20 cellular contexts compared by ENCODE assay signal in genomic region chr21:45168522-45168921, GRCh38.
A peak's percentile ranks its signal among the peaks of the same experiment; 100 is the strongest.
DNase-seq lines count a peak whose midpoint lies in the region; ATAC-seq and TF ChIP-seq lines count a peak whose summit lies in the region.
"Had no signal": no experiment of that assay in that cellular context is flagged by ENCODE, and none has a peak within 500 bp of the region (broad histone marks: within the 10 kb centered on the region; RNA-seq: fewer than 3 reads in every experiment).

No MANE protein-coding gene starts in this region.

- no peaks in the 10 kb centered on the region for H3K36me3 ChIP-seq in CD8-positive, alpha-beta memory T cell (ENCODE audit: insufficient read depth, low read length)
- H3K36me3 ChIP-seq in ascending aorta (peaks cover 5 to 24% of the 10 kb centered on the region in 2 donors), gastroesophageal sphincter (peaks cover 0 to 22% of the 10 kb centered on the region in 2 donors), skeletal muscle satellite cell (ENCODE audit: insufficient read depth, low read length) (peaks cover 19% of the 10 kb centered on the region)
- H3K36me3 ChIP-seq: MG63, SJSA1 had no signal

- H3K27me3 ChIP-seq in CD8-positive, alpha-beta memory T cell (ENCODE audit: insufficient read depth, low read length, poor library complexity, severe bottlenecking), result no peaks in the 10 kb centered on the region
- H3K27me3 ChIP-seq in ascending aorta (no peaks in the 10 kb centered on the region), gastroesophageal sphincter (no peaks in the 10 kb centered on the region), skeletal muscle satellite cell (ENCODE audit: control insufficient read depth, insufficient read depth, low read length) (no peaks in the 10 kb centered on the region)
- H3K27me3 ChIP-seq: MG63, SJSA1 had no signal

- no peak for TF ChIP-seq CTCF in ascending aorta (IDR thresholded peaks at IDR 0.05)
- TF ChIP-seq CTCF in gastroesophageal sphincter (IDR thresholded peaks at IDR 0.05), result no peak
- no peak for TF ChIP-seq CTCF in mesothelial cell of epicardium (IDR thresholded peaks at IDR 0.05; ENCODE audit: unreplicated experiment)

- H3K9me3 ChIP-seq in CD8-positive, alpha-beta memory T cell (ENCODE audit: low read length), result no peaks in the 10 kb centered on the region
- no peaks in the 10 kb centered on the region for H3K9me3 ChIP-seq in ascending aorta
- no peaks in the 10 kb centered on the region for H3K9me3 ChIP-seq in gastroesophageal sphincter
- no peaks in the 10 kb centered on the region for H3K9me3 ChIP-seq in skeletal muscle satellite cell (replicated peaks; ENCODE audit: low read length)
- H3K9me3 ChIP-seq: MG63, SJSA1 had no signal

- H3K27ac Mint-ChIP-seq in CD8-positive, alpha-beta memory T cell, result peak overlapping the region in 5 of 8 donors; percentile 2 to 42 (median 15)
- H3K27ac Mint-ChIP-seq in mesothelial cell of epicardium, result no peak overlapping the region
- H3K27ac Mint-ChIP-seq: B cell had no signal

- H3K4me2 ChIP-seq in skeletal muscle satellite cell (ENCODE audit: low read length), result peak overlapping the region; percentile 66
- H3K4me2 ChIP-seq: PC-9 had no signal

- H3K9me3 Mint-ChIP-seq in CD8-positive, alpha-beta memory T cell, result no peaks in the 10 kb centered on the region
- H3K9me3 Mint-ChIP-seq in mesothelial cell of epicardium, result no peaks in the 10 kb centered on the region
- H3K9me3 Mint-ChIP-seq: CD4-positive, alpha-beta memory T cell had no signal

- no peak for DNase-seq in CD8-positive, alpha-beta memory T cell
- DNase-seq in ascending aorta (ENCODE audit: low spot score in 2 of 2) (no peak), mesothelial cell of epicardium (ENCODE audit: low spot score in 2 of 2, unreplicated experiment in 2 of 2) (no peak), HEK293T (ENCODE audit: extremely low spot score) (no peak), NOMO-1 treated with dmso at 0.1 percent for 144 hours (lab: John Stamatoyannopoulos, UW; ENCODE audit: unreplicated experiment) (no peak)
- DNase-seq: CD4-positive, alpha-beta memory T cell; GOT3; Karpas-422; MG63; NCI-H1092; NCI-H146; NCI-H2081; NCI-H510A; NCI-H82; PC-9 had no signal

- intact Hi-C loops in ascending aorta (cut with DNase I), result loop anchor here (10.0 kb wide), 1 partner anchor 276 kb away; no protein-coding TSS in a partner anchor

- H3K4me1 Mint-ChIP-seq in CD8-positive, alpha-beta memory T cell, result peaks cover 32 to 43% (median 37%) of the 10 kb centered on the region in 3 donors
- peaks cover 12% of the 10 kb centered on the region for H3K4me1 Mint-ChIP-seq in mesothelial cell of epicardium

- H3K4me3 Mint-ChIP-seq in CD8-positive, alpha-beta memory T cell, result no peak overlapping the region
- H3K4me3 Mint-ChIP-seq in mesothelial cell of epicardium, result no peak overlapping the region
- H3K4me3 Mint-ChIP-seq: B cell had no signal

- H3K9ac ChIP-seq in skeletal muscle satellite cell (ENCODE audit: low read depth, low read length), result peak overlapping the region; percentile 62

- no peak overlapping the region for H3K27ac ChIP-seq in CD8-positive, alpha-beta memory T cell (ENCODE audit: low read depth, low read length)
- H3K27ac ChIP-seq in ascending aorta, result peak overlapping the region; percentile 31 to 39
- peak overlapping the region in 3 of 4 donors; percentile 26 to 69 (median 67) for H3K27ac ChIP-seq in gastroesophageal sphincter
- H3K27ac ChIP-seq: PC-9, SJSA1 had no signal

- peaks cover 13% of the 10 kb centered on the region for H3K4me1 ChIP-seq in CD8-positive, alpha-beta memory T cell (ENCODE audit: insufficient read depth, low read length)
- H3K4me1 ChIP-seq in ascending aorta (peaks cover 2 to 38% of the 10 kb centered on the region in 2 donors), gastroesophageal sphincter (peaks cover 13 to 69% (median 18%) of the 10 kb centered on the region in 3 donors), skeletal muscle satellite cell (ENCODE audit: control insufficient read depth, insufficient read depth, low read length) (peaks cover 63% of the 10 kb centered on the region)
- H3K4me1 ChIP-seq: SJSA1 had no signal

- ATAC-seq in gastroesophageal sphincter (no peak), GM18909 (IDR thresholded peaks at IDR 0.05; ENCODE audit: poor library complexity, unreplicated experiment) (no peak)

- H3K4me3 ChIP-seq in CD8-positive, alpha-beta memory T cell (ENCODE audit: low read length), result no peak overlapping the region
- H3K4me3 ChIP-seq in ascending aorta, result no peak overlapping the region
- no peak overlapping the region for H3K4me3 ChIP-seq in gastroesophageal sphincter
- peak overlapping the region; percentile 5 for H3K4me3 ChIP-seq in skeletal muscle satellite cell (ENCODE audit: low read length)
- H3K4me3 ChIP-seq: MG63, PC-9, SJSA1 had no signal

- no peaks in the 10 kb centered on the region for H3K27me3 Mint-ChIP-seq in CD8-positive, alpha-beta memory T cell
- H3K27me3 Mint-ChIP-seq in mesothelial cell of epicardium (ENCODE audit: low read depth), result no peaks in the 10 kb centered on the region
- H3K27me3 Mint-ChIP-seq: B cell; CD4-positive, alpha-beta memory T cell had no signal

- no peak for TF ChIP-seq POLR2A in gastroesophageal sphincter (IDR thresholded peaks at IDR 0.05)

- TF ChIP-seq EP300 in gastroesophageal sphincter (IDR thresholded peaks at IDR 0.05), result no peak

- CTCF ChIA-PET in CD8-positive, alpha-beta memory T cell (lab: Charles Lee), result interaction anchor here (0.6 to 1.1 kb wide), 3 partner anchors 16 to 1452 kb away, joined by 3 to 4 read pairs (median 3); no protein-coding TSS in a partner anchor
- CTCF ChIA-PET in HEK293T (lab: Yijun Ruan, JAX), result interaction anchor here (0.9 to 1.1 kb wide), 2 partner anchors 32 to 238 kb away, joined by 3 read pairs; no protein-coding TSS in a partner anchor

- 60 to 61% methylated on average over 4 to 7 of the region's 7 CpGs for WGBS in gastroesophageal sphincter (ENCODE audit: low coverage in 1 of 2), 2 donors

- POLR2A ChIA-PET in CD8-positive, alpha-beta memory T cell (lab: Charles Lee), result no interaction called here
- POLR2A ChIA-PET in HEK293T (lab: Yijun Ruan, JAX), result no interaction called here

- H3K36me3 Mint-ChIP-seq in CD8-positive, alpha-beta memory T cell, result peaks cover 0 to 21% (median 4%) of the 10 kb centered on the region in 3 donors
- H3K36me3 Mint-ChIP-seq in mesothelial cell of epicardium, result peaks cover 2% of the 10 kb centered on the region

TF ChIP-seq in HEK293T, 16 proteins besides CTCF, POLR2A, EP300 and RAD21:
- TF ChIP-seq SUZ12 (IDR thresholded peaks at IDR 0.05), result no peak
- TF ChIP-seq CTBP1 (IDR thresholded peaks at IDR 0.05; ENCODE audit: borderline replicate concordance), result no peak
- no peak for TF ChIP-seq ELF4 (IDR thresholded peaks at IDR 0.05)
- no peak for TF ChIP-seq ARNT (IDR thresholded peaks at IDR 0.05)
- TF ChIP-seq SP1 (IDR thresholded peaks at IDR 0.05), result no peak
- TF ChIP-seq BHLHE40 (IDR thresholded peaks at IDR 0.05; ENCODE audit: borderline replicate concordance), result no peak
- TF ChIP-seq ZNF384 (IDR thresholded peaks at IDR 0.05), result no peak
- TF ChIP-seq LEF1 (IDR thresholded peaks at IDR 0.05; ENCODE audit: borderline replicate concordance), result no peak
- no peak for TF ChIP-seq FOXA1 (IDR thresholded peaks at IDR 0.05)
- TF ChIP-seq PKNOX1 (IDR thresholded peaks at IDR 0.05), result no peak
- no peak for TF ChIP-seq FOXK2 (IDR thresholded peaks at IDR 0.05)
- no peak for TF ChIP-seq L3MBTL2 (conservative IDR thresholded peaks at IDR 0.05)
- no peak for TF ChIP-seq TARDBP (IDR thresholded peaks at IDR 0.05)
- no peak for TF ChIP-seq FOXM1 (IDR thresholded peaks at IDR 0.05; ENCODE audit: borderline replicate concordance)
- no peak for TF ChIP-seq HDGF (IDR thresholded peaks at IDR 0.05; ENCODE audit: borderline replicate concordance)
- TF ChIP-seq NFRKB (IDR thresholded peaks at IDR 0.05), result no peak
